In the genomic region with DNA sequence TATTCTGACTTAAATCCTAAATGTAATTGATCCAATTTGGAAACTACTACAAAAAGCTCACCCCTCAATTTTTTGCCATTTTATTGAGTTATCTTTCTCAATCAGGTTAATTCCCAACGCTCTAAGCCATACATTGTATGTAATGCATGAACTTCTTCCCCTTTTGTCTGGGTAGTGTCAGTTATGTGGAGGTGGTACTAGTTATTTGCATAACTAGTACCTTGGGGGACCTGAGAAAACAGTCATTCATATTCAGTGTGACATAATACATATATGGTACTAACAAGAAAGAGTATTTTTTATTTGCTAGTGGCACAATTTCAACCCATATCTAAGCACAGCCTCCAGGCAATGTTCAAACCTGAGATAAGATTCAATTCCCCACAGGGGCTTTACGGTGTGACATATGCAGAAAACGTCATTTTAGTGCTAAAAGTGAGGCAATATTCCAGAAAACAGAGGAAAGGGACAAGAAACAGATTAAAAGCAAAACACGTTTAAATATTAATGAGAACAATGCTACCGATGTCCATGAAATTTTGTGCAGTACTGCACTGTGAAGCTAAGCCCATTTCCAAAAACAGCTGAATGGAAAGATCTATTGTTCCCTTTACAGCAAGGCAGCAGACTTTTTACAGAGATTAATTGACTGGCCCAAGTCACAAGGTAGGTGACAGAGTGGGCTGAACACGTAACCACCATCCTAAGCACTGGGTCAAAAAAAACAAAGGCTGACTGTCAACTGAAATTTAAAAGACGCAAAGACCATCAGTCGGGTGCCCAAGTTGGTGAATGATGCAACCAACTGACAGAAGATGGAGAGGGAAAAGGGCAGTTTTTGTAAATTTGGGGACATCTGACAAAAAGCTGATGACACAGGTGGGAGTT, we compare ENCODE assay signal across 1 cellular context.
TF ChIP-seq lines count a peak whose summit lies in the region.

No MANE protein-coding gene starts in this region.

TF ChIP-seq in K562, 482 proteins besides CTCF, POLR2A, EP300 and RAD21 (continued from another document and continues in another):
- TF ChIP-seq, protein P1, sequence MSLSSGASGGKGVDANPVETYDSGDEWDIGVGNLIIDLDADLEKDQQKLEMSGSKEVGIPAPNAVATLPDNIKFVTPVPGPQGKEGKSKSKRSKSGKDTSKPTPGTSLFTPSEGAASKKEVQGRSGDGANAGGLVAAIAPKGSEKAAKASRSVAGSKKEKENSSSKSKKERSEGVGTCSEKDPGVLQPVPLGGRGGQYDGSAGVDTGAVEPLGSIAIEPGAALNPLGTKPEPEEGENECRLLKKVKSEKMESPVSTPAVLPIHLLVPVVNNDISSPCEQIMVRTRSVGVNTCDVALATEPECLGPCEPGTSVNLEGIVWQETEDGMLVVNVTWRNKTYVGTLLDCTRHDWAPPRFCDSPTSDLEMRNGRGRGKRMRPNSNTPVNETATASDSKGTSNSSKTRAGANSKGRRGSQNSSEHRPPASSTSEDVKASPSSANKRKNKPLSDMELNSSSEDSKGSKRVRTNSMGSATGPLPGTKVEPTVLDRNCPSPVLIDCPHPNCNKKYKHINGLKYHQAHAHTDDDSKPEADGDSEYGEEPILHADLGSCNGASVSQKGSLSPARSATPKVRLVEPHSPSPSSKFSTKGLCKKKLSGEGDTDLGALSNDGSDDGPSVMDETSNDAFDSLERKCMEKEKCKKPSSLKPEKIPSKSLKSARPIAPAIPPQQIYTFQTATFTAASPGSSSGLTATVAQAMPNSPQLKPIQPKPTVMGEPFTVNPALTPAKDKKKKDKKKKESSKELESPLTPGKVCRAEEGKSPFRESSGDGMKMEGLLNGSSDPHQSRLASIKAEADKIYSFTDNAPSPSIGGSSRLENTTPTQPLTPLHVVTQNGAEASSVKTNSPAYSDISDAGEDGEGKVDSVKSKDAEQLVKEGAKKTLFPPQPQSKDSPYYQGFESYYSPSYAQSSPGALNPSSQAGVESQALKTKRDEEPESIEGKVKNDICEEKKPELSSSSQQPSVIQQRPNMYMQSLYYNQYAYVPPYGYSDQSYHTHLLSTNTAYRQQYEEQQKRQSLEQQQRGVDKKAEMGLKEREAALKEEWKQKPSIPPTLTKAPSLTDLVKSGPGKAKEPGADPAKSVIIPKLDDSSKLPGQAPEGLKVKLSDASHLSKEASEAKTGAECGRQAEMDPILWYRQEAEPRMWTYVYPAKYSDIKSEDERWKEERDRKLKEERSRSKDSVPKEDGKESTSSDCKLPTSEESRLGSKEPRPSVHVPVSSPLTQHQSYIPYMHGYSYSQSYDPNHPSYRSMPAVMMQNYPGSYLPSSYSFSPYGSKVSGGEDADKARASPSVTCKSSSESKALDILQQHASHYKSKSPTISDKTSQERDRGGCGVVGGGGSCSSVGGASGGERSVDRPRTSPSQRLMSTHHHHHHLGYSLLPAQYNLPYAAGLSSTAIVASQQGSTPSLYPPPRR (CRISPR knock-in tag; IDR thresholded peaks at IDR 0.05; ENCODE audit: borderline replicate concordance), result no peak
- TF ChIP-seq CBX5 (IDR thresholded peaks at IDR 0.05; ENCODE audit: borderline replicate concordance, low read depth) (no peak), CHD2 (IDR thresholded peaks at IDR 0.05; ENCODE audit: low read depth, low read length) (no peak), ZNF274 (IDR thresholded peaks at IDR 0.05; ENCODE audit: borderline replicate concordance, low read depth, low read length) (no peak), POLR2B (IDR thresholded peaks at IDR 0.05; ENCODE audit: low read depth, partially characterized antibody) (peak; percentile 67), NCOA4 (IDR thresholded peaks at IDR 0.05; ENCODE audit: partially characterized antibody) (no peak), RBM14 (IDR thresholded peaks at IDR 0.05; ENCODE audit: borderline replicate concordance, insufficient read depth, low read depth, low read length) (no peak), ATF7 (IDR thresholded peaks at IDR 0.05) (peak; percentile 80), SLC30A9 (CRISPR knock-in tag; IDR thresholded peaks at IDR 0.05) (no peak), ZNF121 (CRISPR knock-in tag; conservative IDR thresholded peaks at IDR 0.05) (no peak), PHTF2 (CRISPR knock-in tag; IDR thresholded peaks at IDR 0.05) (no peak), BHLHE40 (IDR thresholded peaks at IDR 0.05; ENCODE audit: low read length) (no peak), ZNF311 (CRISPR knock-in tag; IDR thresholded peaks at IDR 0.05) (0 out of 2 replicates have a peak, but pooled peaks have one; percentile 48), ZKSCAN1 (IDR thresholded peaks at IDR 0.05; ENCODE audit: low read depth, low read length) (no peak), ZNF212 (CRISPR knock-in tag; IDR thresholded peaks at IDR 0.05) (no peak), COPS2 (conservative IDR thresholded peaks at IDR 0.05) (no peak), CBX3 (IDR thresholded peaks at IDR 0.05; ENCODE audit: borderline replicate concordance in 1 of 2, low read length in 2 of 2) (no peak), TEAD4 (IDR thresholded peaks at IDR 0.05; ENCODE audit: low read length) (peak; percentile 61), TEAD4 (CRISPR knock-in tag; IDR thresholded peaks at IDR 0.05; ENCODE audit: borderline replicate concordance) (no peak), MTF1 (CRISPR knock-in tag; IDR thresholded peaks at IDR 0.05; ENCODE audit: borderline replicate concordance) (no peak), KLF1 (tag; IDR thresholded peaks at IDR 0.05) (no peak), ZFP36 (IDR thresholded peaks at IDR 0.05; ENCODE audit: low read depth, low read length, partially characterized antibody) (no peak), TAF15 (IDR thresholded peaks at IDR 0.05; ENCODE audit: low read depth, low read length) (no peak), KAT8 (IDR thresholded peaks at IDR 0.05; ENCODE audit: low read depth) (no peak), MBD1 (CRISPR knock-in tag; IDR thresholded peaks at IDR 0.05) (no peak), MYNN (IDR thresholded peaks at IDR 0.05) (no peak), MYNN (CRISPR knock-in tag; IDR thresholded peaks at IDR 0.05) (no peak), ILK (tag; IDR thresholded peaks at IDR 0.05; ENCODE audit: borderline replicate concordance, low read depth) (no peak), CHD4 (IDR thresholded peaks at IDR 0.05; ENCODE audit: insufficient read depth, insufficient replicate concordance, low read depth, low read length, poor library complexity, severe bottlenecking) (no peak), MTA1 (IDR thresholded peaks at IDR 0.05; ENCODE audit: borderline replicate concordance) (peak; percentile 55; the same call in 1 of the 2 replicates), TCF3 (CRISPR knock-in tag; IDR thresholded peaks at IDR 0.05) (peak; percentile 55), FOXK2 (conservative IDR thresholded peaks at IDR 0.05 in 1 of 2, IDR thresholded peaks at IDR 0.05 in 1 of 2; ENCODE audit: low read depth in 2 of 2) (no peak), SMAD1 (IDR thresholded peaks at IDR 0.05; ENCODE audit: low read depth, low read length, partially characterized antibody) (no peak), MAFF (IDR thresholded peaks at IDR 0.05; ENCODE audit: low read length) (no peak), SFPQ (IDR thresholded peaks at IDR 0.05; ENCODE audit: low read depth, low read length) (no peak), POLR3A (IDR thresholded peaks at IDR 0.05; ENCODE audit: borderline replicate concordance, extremely low read depth, insufficient read depth, insufficient read length) (no peak)
- TF ChIP-seq, protein P2, sequence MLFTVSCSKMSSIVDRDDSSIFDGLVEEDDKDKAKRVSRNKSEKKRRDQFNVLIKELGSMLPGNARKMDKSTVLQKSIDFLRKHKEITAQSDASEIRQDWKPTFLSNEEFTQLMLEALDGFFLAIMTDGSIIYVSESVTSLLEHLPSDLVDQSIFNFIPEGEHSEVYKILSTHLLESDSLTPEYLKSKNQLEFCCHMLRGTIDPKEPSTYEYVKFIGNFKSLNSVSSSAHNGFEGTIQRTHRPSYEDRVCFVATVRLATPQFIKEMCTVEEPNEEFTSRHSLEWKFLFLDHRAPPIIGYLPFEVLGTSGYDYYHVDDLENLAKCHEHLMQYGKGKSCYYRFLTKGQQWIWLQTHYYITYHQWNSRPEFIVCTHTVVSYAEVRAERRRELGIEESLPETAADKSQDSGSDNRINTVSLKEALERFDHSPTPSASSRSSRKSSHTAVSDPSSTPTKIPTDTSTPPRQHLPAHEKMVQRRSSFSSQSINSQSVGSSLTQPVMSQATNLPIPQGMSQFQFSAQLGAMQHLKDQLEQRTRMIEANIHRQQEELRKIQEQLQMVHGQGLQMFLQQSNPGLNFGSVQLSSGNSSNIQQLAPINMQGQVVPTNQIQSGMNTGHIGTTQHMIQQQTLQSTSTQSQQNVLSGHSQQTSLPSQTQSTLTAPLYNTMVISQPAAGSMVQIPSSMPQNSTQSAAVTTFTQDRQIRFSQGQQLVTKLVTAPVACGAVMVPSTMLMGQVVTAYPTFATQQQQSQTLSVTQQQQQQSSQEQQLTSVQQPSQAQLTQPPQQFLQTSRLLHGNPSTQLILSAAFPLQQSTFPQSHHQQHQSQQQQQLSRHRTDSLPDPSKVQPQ (CRISPR knock-in tag; IDR thresholded peaks at IDR 0.05; ENCODE audit: borderline replicate concordance), result no peak
- TF ChIP-seq, protein P3, sequence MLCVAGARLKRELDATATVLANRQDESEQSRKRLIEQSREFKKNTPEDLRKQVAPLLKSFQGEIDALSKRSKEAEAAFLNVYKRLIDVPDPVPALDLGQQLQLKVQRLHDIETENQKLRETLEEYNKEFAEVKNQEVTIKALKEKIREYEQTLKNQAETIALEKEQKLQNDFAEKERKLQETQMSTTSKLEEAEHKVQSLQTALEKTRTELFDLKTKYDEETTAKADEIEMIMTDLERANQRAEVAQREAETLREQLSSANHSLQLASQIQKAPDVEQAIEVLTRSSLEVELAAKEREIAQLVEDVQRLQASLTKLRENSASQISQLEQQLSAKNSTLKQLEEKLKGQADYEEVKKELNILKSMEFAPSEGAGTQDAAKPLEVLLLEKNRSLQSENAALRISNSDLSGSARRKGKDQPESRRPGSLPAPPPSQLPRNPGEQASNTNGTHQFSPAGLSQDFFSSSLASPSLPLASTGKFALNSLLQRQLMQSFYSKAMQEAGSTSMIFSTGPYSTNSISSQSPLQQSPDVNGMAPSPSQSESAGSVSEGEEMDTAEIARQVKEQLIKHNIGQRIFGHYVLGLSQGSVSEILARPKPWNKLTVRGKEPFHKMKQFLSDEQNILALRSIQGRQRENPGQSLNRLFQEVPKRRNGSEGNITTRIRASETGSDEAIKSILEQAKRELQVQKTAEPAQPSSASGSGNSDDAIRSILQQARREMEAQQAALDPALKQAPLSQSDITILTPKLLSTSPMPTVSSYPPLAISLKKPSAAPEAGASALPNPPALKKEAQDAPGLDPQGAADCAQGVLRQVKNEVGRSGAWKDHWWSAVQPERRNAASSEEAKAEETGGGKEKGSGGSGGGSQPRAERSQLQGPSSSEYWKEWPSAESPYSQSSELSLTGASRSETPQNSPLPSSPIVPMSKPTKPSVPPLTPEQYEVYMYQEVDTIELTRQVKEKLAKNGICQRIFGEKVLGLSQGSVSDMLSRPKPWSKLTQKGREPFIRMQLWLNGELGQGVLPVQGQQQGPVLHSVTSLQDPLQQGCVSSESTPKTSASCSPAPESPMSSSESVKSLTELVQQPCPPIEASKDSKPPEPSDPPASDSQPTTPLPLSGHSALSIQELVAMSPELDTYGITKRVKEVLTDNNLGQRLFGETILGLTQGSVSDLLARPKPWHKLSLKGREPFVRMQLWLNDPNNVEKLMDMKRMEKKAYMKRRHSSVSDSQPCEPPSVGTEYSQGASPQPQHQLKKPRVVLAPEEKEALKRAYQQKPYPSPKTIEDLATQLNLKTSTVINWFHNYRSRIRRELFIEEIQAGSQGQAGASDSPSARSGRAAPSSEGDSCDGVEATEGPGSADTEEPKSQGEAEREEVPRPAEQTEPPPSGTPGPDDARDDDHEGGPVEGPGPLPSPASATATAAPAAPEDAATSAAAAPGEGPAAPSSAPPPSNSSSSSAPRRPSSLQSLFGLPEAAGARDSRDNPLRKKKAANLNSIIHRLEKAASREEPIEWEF (CRISPR knock-in tag; IDR thresholded peaks at IDR 0.05), result peak; percentile 10; the same call in 1 of the 2 replicates
- TF ChIP-seq, protein P4, sequence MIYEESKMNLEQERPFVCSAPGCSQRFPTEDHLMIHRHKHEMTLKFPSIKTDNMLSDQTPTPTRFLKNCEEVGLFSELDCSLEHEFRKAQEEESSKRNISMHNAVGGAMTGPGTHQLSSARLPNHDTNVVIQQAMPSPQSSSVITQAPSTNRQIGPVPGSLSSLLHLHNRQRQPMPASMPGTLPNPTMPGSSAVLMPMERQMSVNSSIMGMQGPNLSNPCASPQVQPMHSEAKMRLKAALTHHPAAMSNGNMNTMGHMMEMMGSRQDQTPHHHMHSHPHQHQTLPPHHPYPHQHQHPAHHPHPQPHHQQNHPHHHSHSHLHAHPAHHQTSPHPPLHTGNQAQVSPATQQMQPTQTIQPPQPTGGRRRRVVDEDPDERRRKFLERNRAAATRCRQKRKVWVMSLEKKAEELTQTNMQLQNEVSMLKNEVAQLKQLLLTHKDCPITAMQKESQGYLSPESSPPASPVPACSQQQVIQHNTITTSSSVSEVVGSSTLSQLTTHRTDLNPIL (CRISPR knock-in tag; IDR thresholded peaks at IDR 0.05), result no peak
